ENCODE assay signal across 1 cellular context in the genomic region with DNA sequence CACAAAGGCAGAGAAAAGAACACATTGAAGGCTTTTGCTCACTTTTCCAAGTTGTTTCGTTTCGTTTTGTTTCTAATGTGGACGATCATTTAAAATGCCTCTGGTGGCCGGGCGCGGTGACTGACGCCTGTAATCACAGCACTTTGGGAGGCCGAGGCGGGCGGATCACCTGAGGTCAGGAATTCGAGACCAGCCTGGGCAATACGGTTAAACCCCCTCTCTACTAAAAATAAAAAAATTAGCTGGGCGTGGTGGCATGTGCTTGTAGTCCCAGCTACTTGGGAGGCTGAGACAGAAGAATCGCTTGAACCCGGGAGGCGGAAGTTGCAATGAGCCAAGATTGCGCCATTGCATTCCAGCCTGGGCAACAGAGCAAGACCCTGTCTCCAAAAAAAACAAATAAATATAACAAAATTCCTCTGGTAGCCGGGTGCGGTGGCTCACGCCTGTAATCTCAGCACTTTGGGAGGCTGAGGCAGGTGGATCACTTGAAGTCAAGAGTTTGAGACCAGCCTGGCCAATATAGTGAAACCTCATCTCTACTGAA.
TF ChIP-seq lines count a peak whose summit lies in the region.
"Not testable (repeated sequence)": the region's sequence is repeated elsewhere in the genome, so short reads cannot be mapped to it uniquely, and the experiment has no call there.

No MANE protein-coding gene starts in this region.

TF ChIP-seq in HepG2, 621 proteins besides CTCF, POLR2A, EP300 and RAD21 (continues in another document):
- TF ChIP-seq CSRNP1 (CRISPR knock-in tag; IDR thresholded peaks at IDR 0.05) (peak; percentile 56; the same call in 1 of the 2 replicates), ZNF501 (CRISPR knock-in tag; IDR thresholded peaks at IDR 0.05) (0 out of 2 replicates have a peak, but pooled peaks have one; percentile 4), REL (CRISPR knock-in tag; conservative IDR thresholded peaks at IDR 0.05) (0 out of 2 replicates have a peak, but pooled peaks have one; percentile 31), NAIF1 (CRISPR knock-in tag; IDR thresholded peaks at IDR 0.05; ENCODE audit: borderline replicate concordance) (peak; percentile 22; the same call in 1 of the 2 replicates), ELF1 (CRISPR knock-in tag; IDR thresholded peaks at IDR 0.05) (peak; percentile 45; the same call in 1 of the 2 replicates), HMG20A (CRISPR knock-in tag; IDR thresholded peaks at IDR 0.05; ENCODE audit: borderline replicate concordance) (0 out of 2 replicates have a peak, but pooled peaks have one; percentile 27), KDM2A (CRISPR knock-in tag; IDR thresholded peaks at IDR 0.05; ENCODE audit: borderline replicate concordance, low read depth) (peak; percentile 42; the same call in 1 of the 2 replicates), ZNF18 (CRISPR knock-in tag; IDR thresholded peaks at IDR 0.05; ENCODE audit: insufficient replicate concordance) (peak; percentile 39), HNF1B (CRISPR knock-in tag; IDR thresholded peaks at IDR 0.05) (peak; percentile 18; the same call in 1 of the 2 replicates), SNAPC4 (CRISPR knock-in tag; IDR thresholded peaks at IDR 0.05) (peak; percentile 51; the same call in 1 of the 2 replicates), FOXK2 (IDR thresholded peaks at IDR 0.05) (peak; percentile 28; the same call in 1 of the 2 replicates), ZNF3 (CRISPR knock-in tag; IDR thresholded peaks at IDR 0.05) (peak; percentile 82), ZNF580 (CRISPR knock-in tag; IDR thresholded peaks at IDR 0.05; ENCODE audit: borderline replicate concordance, low read depth) (0 out of 2 replicates have a peak, but pooled peaks have one; percentile 57), GFI1 (CRISPR knock-in tag; IDR thresholded peaks at IDR 0.05; ENCODE audit: borderline replicate concordance) (0 out of 2 replicates have a peak, but pooled peaks have one; percentile 15), CREM (IDR thresholded peaks at IDR 0.05) (peak; percentile 26; the same call in 1 of the 2 replicates), ZNF792 (CRISPR knock-in tag; IDR thresholded peaks at IDR 0.05) (peak; percentile 39), TBL1XR1 (IDR thresholded peaks at IDR 0.05; ENCODE audit: borderline replicate concordance, low read length, partially characterized antibody) (peak; percentile 19), ZNF460 (CRISPR knock-in tag; IDR thresholded peaks at IDR 0.05; ENCODE audit: borderline replicate concordance) (peak; percentile 88), GATAD2A (CRISPR knock-in tag; IDR thresholded peaks at IDR 0.05) (peak; percentile 54), POGZ (CRISPR knock-in tag; IDR thresholded peaks at IDR 0.05) (peak; percentile 62), CEBPG (CRISPR knock-in tag; IDR thresholded peaks at IDR 0.05) (peak; percentile 89), ZSCAN20 (CRISPR knock-in tag; IDR thresholded peaks at IDR 0.05; ENCODE audit: borderline replicate concordance) (peak; percentile 46), PITX1 (CRISPR knock-in tag; IDR thresholded peaks at IDR 0.05) (0 out of 2 replicates have a peak, but pooled peaks have one; percentile 5), ZNF703 (CRISPR knock-in tag; IDR thresholded peaks at IDR 0.05; ENCODE audit: borderline replicate concordance) (0 out of 2 replicates have a peak, but pooled peaks have one; percentile 11), MED13 (CRISPR knock-in tag; IDR thresholded peaks at IDR 0.05) (peak; percentile 53; the same call in 1 of the 2 replicates), ETV5 (CRISPR knock-in tag; IDR thresholded peaks at IDR 0.05; ENCODE audit: borderline replicate concordance) (peak; percentile 67), RXRA (CRISPR knock-in tag; IDR thresholded peaks at IDR 0.05) (peak; percentile 58), ZNF747 (CRISPR knock-in tag; IDR thresholded peaks at IDR 0.05; ENCODE audit: borderline replicate concordance) (peak; percentile 28; the same call in 1 of the 2 replicates), TOE1 (CRISPR knock-in tag; IDR thresholded peaks at IDR 0.05) (0 out of 2 replicates have a peak, but pooled peaks have one; percentile 15), FOSL2 (CRISPR knock-in tag; IDR thresholded peaks at IDR 0.05) (peak; percentile 11; the same call in 1 of the 2 replicates), ZNF619 (CRISPR knock-in tag; IDR thresholded peaks at IDR 0.05) (0 out of 2 replicates have a peak, but pooled peaks have one; percentile 8), ZNF615 (CRISPR knock-in tag; IDR thresholded peaks at IDR 0.05; ENCODE audit: borderline replicate concordance) (0 out of 2 replicates have a peak, but pooled peaks have one; percentile 7)
- TF ChIP-seq CREM (CRISPR knock-in tag; IDR thresholded peaks at IDR 0.05), result not testable (repeated sequence)
- TF ChIP-seq, protein P1, sequence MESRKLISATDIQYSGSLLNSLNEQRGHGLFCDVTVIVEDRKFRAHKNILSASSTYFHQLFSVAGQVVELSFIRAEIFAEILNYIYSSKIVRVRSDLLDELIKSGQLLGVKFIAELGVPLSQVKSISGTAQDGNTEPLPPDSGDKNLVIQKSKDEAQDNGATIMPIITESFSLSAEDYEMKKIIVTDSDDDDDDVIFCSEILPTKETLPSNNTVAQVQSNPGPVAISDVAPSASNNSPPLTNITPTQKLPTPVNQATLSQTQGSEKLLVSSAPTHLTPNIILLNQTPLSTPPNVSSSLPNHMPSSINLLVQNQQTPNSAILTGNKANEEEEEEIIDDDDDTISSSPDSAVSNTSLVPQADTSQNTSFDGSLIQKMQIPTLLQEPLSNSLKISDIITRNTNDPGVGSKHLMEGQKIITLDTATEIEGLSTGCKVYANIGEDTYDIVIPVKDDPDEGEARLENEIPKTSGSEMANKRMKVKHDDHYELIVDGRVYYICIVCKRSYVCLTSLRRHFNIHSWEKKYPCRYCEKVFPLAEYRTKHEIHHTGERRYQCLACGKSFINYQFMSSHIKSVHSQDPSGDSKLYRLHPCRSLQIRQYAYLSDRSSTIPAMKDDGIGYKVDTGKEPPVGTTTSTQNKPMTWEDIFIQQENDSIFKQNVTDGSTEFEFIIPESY (CRISPR knock-in tag; IDR thresholded peaks at IDR 0.05), result peak; percentile 74
- TF ChIP-seq, protein P2, sequence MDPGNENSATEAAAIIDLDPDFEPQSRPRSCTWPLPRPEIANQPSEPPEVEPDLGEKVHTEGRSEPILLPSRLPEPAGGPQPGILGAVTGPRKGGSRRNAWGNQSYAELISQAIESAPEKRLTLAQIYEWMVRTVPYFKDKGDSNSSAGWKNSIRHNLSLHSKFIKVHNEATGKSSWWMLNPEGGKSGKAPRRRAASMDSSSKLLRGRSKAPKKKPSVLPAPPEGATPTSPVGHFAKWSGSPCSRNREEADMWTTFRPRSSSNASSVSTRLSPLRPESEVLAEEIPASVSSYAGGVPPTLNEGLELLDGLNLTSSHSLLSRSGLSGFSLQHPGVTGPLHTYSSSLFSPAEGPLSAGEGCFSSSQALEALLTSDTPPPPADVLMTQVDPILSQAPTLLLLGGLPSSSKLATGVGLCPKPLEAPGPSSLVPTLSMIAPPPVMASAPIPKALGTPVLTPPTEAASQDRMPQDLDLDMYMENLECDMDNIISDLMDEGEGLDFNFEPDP (CRISPR knock-in tag; conservative IDR thresholded peaks at IDR 0.05), result 0 out of 2 replicates have a peak, but pooled peaks have one; percentile 91
- TF ChIP-seq, protein P3, sequence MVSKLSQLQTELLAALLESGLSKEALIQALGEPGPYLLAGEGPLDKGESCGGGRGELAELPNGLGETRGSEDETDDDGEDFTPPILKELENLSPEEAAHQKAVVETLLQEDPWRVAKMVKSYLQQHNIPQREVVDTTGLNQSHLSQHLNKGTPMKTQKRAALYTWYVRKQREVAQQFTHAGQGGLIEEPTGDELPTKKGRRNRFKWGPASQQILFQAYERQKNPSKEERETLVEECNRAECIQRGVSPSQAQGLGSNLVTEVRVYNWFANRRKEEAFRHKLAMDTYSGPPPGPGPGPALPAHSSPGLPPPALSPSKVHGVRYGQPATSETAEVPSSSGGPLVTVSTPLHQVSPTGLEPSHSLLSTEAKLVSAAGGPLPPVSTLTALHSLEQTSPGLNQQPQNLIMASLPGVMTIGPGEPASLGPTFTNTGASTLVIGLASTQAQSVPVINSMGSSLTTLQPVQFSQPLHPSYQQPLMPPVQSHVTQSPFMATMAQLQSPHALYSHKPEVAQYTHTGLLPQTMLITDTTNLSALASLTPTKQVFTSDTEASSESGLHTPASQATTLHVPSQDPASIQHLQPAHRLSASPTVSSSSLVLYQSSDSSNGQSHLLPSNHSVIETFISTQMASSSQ (IDR thresholded peaks at IDR 0.05; ENCODE audit: low read depth), result not testable (repeated sequence)
- TF ChIP-seq, protein P3 (CRISPR knock-in tag; IDR thresholded peaks at IDR 0.05; ENCODE audit: borderline replicate concordance), result peak; percentile 50; the same call in 1 of the 2 replicates
